ENCODE assay signal across 10 cellular contexts in genomic region chr2:218959761-218960195, GRCh38. TPM values are rescaled to one million over a fixed set of nuclear protein-coding genes. Genes with fewer than 3 reads are reported as not detected.
DNase-seq lines count a peak whose midpoint lies in the region; ATAC-seq, FAIRE-seq and TF ChIP-seq lines count a peak whose summit lies in the region.
"Had no signal": no experiment of that assay in that cellular context is flagged by ENCODE, and none has a peak within 500 bp of the region (broad histone marks: within the 10 kb centered on the region; RNA-seq: fewer than 3 reads in every experiment).

No MANE protein-coding gene starts in this region.

- TF ChIP-seq EP300 in upper lobe of left lung (IDR thresholded peaks at IDR 0.05): no peak

- TF ChIP-seq POLR2A in upper lobe of left lung (IDR thresholded peaks at IDR 0.05) (no peak), GM12891 (IDR thresholded peaks at IDR 0.05; ENCODE audit: low read depth, low read length) (no peak)

- no peak for ATAC-seq in left cardiac atrium
- ATAC-seq in upper lobe of left lung (ENCODE audit: low FRiP score in 2 of 2): no peak
- no peak for ATAC-seq in GM21528 (IDR thresholded peaks at IDR 0.05; ENCODE audit: low FRiP score, unreplicated experiment)

- TF ChIP-seq CTCF in cardiac muscle cell (IDR thresholded peaks at IDR 0.05; ENCODE audit: low read depth, low read length): no peak
- 0 out of 2 replicates have a peak, but pooled peaks have one; percentile 17 for TF ChIP-seq CTCF in WERI-Rb-1 (IDR thresholded peaks at IDR 0.05; ENCODE audit: low read depth, low read length)
- TF ChIP-seq CTCF in kidney (IDR thresholded peaks at IDR 0.05; ENCODE audit: borderline replicate concordance, extremely low read depth, insufficient read depth): no peak
- no peak for TF ChIP-seq CTCF in upper lobe of left lung (IDR thresholded peaks at IDR 0.05)

- H3K9ac ChIP-seq in kidney (ENCODE audit: low read length in 2 of 2): no peak overlapping the region

- 3 to 4% methylated on average over 8 to 27 of the region's 50 CpGs for WGBS in upper lobe of left lung, 2 donors

- DNase-seq in cardiac muscle cell (ENCODE audit: low read depth in 1 of 2, low spot score in 1 of 2) (no peak), left cardiac atrium (no peak), WERI-Rb-1 (no peak), kidney (peak; percentile 60), upper lobe of left lung (no peak), activated T-cell treated with anti-CD3 and anti-CD28 coated beads for 4 hours (no peak), GM12891 (ENCODE audit: insufficient read length, low spot score) (no peak)

- H3K27ac ChIP-seq in cardiac muscle cell (no peak overlapping the region), WERI-Rb-1 (peak overlapping the region; percentile 97), kidney (ENCODE audit: low read depth in 2 of 2, low read length in 2 of 2) (no peak overlapping the region), upper lobe of left lung (no peak overlapping the region)

- intact Hi-C loops in left cardiac atrium (cut with DNase I): no loop called here
- intact Hi-C loops in kidney (cut with DNase I): no loop called here

- H3K27me3 ChIP-seq in cardiac muscle cell (peaks cover 72% of the 10 kb centered on the region), WERI-Rb-1 (ENCODE audit: insufficient read depth, low read depth, severe bottlenecking) (no peaks in the 10 kb centered on the region), upper lobe of left lung (peaks cover 0 to 58% (median 35%) of the 10 kb centered on the region in 4 donors)

- peaks cover 8% of the 10 kb centered on the region for H3K4me1 ChIP-seq in cardiac muscle cell (ENCODE audit: low read depth)
- H3K4me1 ChIP-seq in kidney (ENCODE audit: control insufficient read depth in 1 of 2, insufficient read depth in 1 of 2, low read depth in 1 of 2, low read length in 2 of 2): peaks cover 0 to 6% of the 10 kb centered on the region in 2 donors
- peaks cover 14 to 28% (median 20%) of the 10 kb centered on the region in 4 donors for H3K4me1 ChIP-seq in upper lobe of left lung

- peak overlapping the region; percentile 51 for H3K4me3 ChIP-seq in cardiac muscle cell
- peak overlapping the region; percentile 75 for H3K4me3 ChIP-seq in WERI-Rb-1 (ENCODE audit: low read depth, low read length)
- H3K4me3 ChIP-seq in kidney (ENCODE audit: low read length in 2 of 2): no peak overlapping the region
- peak overlapping the region in 3 of 4 donors; percentile 37 to 48 (median 47) for H3K4me3 ChIP-seq in upper lobe of left lung

- no peaks in the 10 kb centered on the region for H3K36me3 ChIP-seq in cardiac muscle cell
- H3K36me3 ChIP-seq in WERI-Rb-1: no peaks in the 10 kb centered on the region; the same call in 1 of the 2 replicates
- H3K36me3 ChIP-seq in kidney (ENCODE audit: control insufficient read depth in 1 of 2, insufficient read depth in 2 of 2, low read length in 2 of 2): no peaks in the 10 kb centered on the region
- H3K36me3 ChIP-seq in upper lobe of left lung: no peaks in the 10 kb centered on the region

- FAIRE-seq in kidney (lab: Jason Lieb, UNC) (no peak), GM12891 (lab: Jason Lieb, UNC) (no peak)
- FAIRE-seq: colon had no signal

- H3K9me3 ChIP-seq in cardiac muscle cell (ENCODE audit: low read depth) (no peaks in the 10 kb centered on the region), WERI-Rb-1 (ENCODE audit: severe bottlenecking) (no peaks in the 10 kb centered on the region), kidney (ENCODE audit: control insufficient read depth in 1 of 2, low read length in 2 of 2) (no peaks in the 10 kb centered on the region), upper lobe of left lung (no peaks in the 10 kb centered on the region)

TF ChIP-seq in GM12891, 5 proteins besides CTCF, POLR2A, EP300 and RAD21:
- TF ChIP-seq PAX5 (IDR thresholded peaks at IDR 0.05; ENCODE audit: insufficient read depth, low read length, severe bottlenecking) (no peak), POU2F2 (IDR thresholded peaks at IDR 0.05; ENCODE audit: low read depth, low read length) (no peak), SPI1 (IDR thresholded peaks at IDR 0.05; ENCODE audit: low read depth, low read length) (no peak), TAF1 (IDR thresholded peaks at IDR 0.05; ENCODE audit: low read depth, low read length) (no peak), POLR2AphosphoS5 (IDR thresholded peaks at IDR 0.05; ENCODE audit: low read depth, low read length) (no peak)
TF ChIP-seq in GM12891: peak in this region for 0.

RNA-seq across cellular contexts. Expression of gene CDK5R2, which starts 0.3 kb away (rescaled TPM):
- 0.06 TPM in 1 of 2 replicates, not detected in the other for total RNA-seq in cardiac muscle cell
- 0.22 and 0.24 TPM in 2 replicates for polyA plus RNA-seq in cardiac muscle cell
- not detected for total RNA-seq in left cardiac atrium
- not detected for total RNA-seq in kidney
- polyA plus RNA-seq in kidney (ENCODE audit: insufficient read depth, low read depth, low replicate concordance): not detected
- total RNA-seq in upper lobe of left lung: not detected
- polyA plus RNA-seq in GM12891 (2012; ENCODE audit: low read depth, missing spikeins): 0.03 TPM
- total RNA-seq: skeletal muscle tissue had no signal

RNA-seq across cellular contexts. Expression of gene FEV, which starts 25.2 kb away (rescaled TPM):
- total RNA-seq in cardiac muscle cell: not detected in 2 replicates
- polyA plus RNA-seq in cardiac muscle cell: not detected in 2 replicates
- not detected for total RNA-seq in left cardiac atrium
- not detected for total RNA-seq in kidney
- not detected for polyA plus RNA-seq in kidney (ENCODE audit: insufficient read depth, low read depth, low replicate concordance)
- not detected for total RNA-seq in upper lobe of left lung
- not detected for polyA plus RNA-seq in GM12891 (2012; ENCODE audit: low read depth, missing spikeins)
- total RNA-seq: skeletal muscle tissue had no signal

RNA-seq across cellular contexts. Expression of gene CRYBA2, which starts 33.4 kb away (rescaled TPM):
- total RNA-seq in cardiac muscle cell: not detected in 2 replicates
- not detected in 2 replicates for polyA plus RNA-seq in cardiac muscle cell
- total RNA-seq in left cardiac atrium: not detected
- not detected for total RNA-seq in kidney
- not detected for polyA plus RNA-seq in kidney (ENCODE audit: insufficient read depth, low read depth, low replicate concordance)
- not detected for total RNA-seq in upper lobe of left lung
- polyA plus RNA-seq in GM12891 (2012; ENCODE audit: low read depth, missing spikeins): not detected
- total RNA-seq: skeletal muscle tissue had no signal

Comparison
In these comparisons a context has a peak if more than half of its experiments do, and no peak if none do; other contexts are left out.
1. H3K4me3 ChIP-seq: peak in cardiac muscle cell (single experiment), WERI-Rb-1 (single experiment) and upper lobe of left lung (3 of 4); none in kidney (0 of 2).